In the genomic region with DNA sequence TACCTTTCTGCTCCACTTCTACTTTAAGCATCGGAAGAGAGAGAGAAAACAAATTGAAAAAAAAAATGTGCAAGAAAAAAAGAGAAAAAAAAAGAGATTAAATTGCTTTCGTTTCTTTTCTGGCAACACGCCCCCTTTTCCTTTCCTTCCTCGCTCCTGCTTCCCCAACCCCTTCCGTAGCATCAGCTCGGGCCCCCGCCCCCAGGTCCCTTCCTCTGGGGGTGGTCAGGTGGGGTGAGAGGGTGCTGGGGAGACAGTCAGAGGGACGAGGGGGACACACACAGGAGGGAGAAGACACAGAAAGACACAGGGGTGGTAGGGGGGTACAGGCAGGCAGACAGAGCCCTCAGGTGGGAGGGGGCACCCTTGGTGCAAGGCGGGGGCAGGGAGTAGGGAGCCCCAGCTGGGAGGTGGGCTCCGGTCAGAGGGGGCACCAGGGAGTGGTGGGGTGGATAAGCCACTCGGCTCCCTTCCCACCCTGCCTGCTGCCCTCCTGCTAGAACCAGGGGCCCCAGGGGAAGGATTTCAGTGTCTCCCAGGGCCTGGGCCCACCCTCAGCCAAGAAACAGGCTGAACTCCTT, we compare ENCODE assay signal across 11 cellular contexts. TPM values are rescaled to one million over a fixed set of nuclear protein-coding genes. Genes with fewer than 3 reads are reported as not detected.
DNase-seq lines count a peak whose midpoint lies in the region; ATAC-seq and TF ChIP-seq lines count a peak whose summit lies in the region.
"Had no signal": no experiment of that assay in that cellular context is flagged by ENCODE, and none has a peak within 500 bp of the region (broad histone marks: within the 10 kb centered on the region; RNA-seq: fewer than 3 reads in every experiment).

No MANE protein-coding gene starts in this region.

- H3K4me1 ChIP-seq in CD8-positive, alpha-beta memory T cell (ENCODE audit: insufficient read depth, low read length), result peaks cover 19% of the 10 kb centered on the region
- no peaks in the 10 kb centered on the region for H3K4me1 ChIP-seq in endodermal cell (ENCODE audit: control insufficient read depth, insufficient read depth, low read length)
- H3K4me1 ChIP-seq in gastroesophageal sphincter, result peaks cover 0 to 23% (median 16%) of the 10 kb centered on the region in 3 donors
- peaks cover 10% of the 10 kb centered on the region for H3K4me1 ChIP-seq in testis

- no peak for TF ChIP-seq CTCF in activated B cell treated with CpG ODN at 0.5 μM for 24 hours (IDR thresholded peaks at IDR 0.05)
- no peak for TF ChIP-seq CTCF in endodermal cell (conservative IDR thresholded peaks at IDR 0.05)
- TF ChIP-seq CTCF in gastroesophageal sphincter (IDR thresholded peaks at IDR 0.05), result no peak
- no peak for TF ChIP-seq CTCF in testis (IDR thresholded peaks at IDR 0.05)

- no peak overlapping the region for H3K9ac ChIP-seq in endodermal cell (ENCODE audit: extremely low read depth, low read length, poor library complexity, severe bottlenecking)

- H3K9me3 ChIP-seq in CD8-positive, alpha-beta memory T cell (ENCODE audit: low read length), result no peaks in the 10 kb centered on the region
- H3K9me3 ChIP-seq in endodermal cell (ENCODE audit: control insufficient read depth, low read length) (no peaks in the 10 kb centered on the region), gastroesophageal sphincter (no peaks in the 10 kb centered on the region), testis (no peaks in the 10 kb centered on the region)

- peaks cover 10 to 22% (median 10%) of the 10 kb centered on the region in 3 donors for H3K36me3 Mint-ChIP-seq in CD8-positive, alpha-beta memory T cell
- H3K36me3 Mint-ChIP-seq in activated B cell treated with CpG ODN at 0.5 μM for 24 hours (ENCODE audit: low read depth) (no peaks in the 10 kb centered on the region), endodermal cell (ENCODE audit: low read depth) (peaks cover 38% of the 10 kb centered on the region)

- H3K27ac ChIP-seq in CD8-positive, alpha-beta memory T cell (ENCODE audit: low read depth, low read length), result no peak overlapping the region
- no peak overlapping the region for H3K27ac ChIP-seq in endodermal cell (ENCODE audit: low read depth, low read length)
- peak overlapping the region in 2 of 4 donors; percentile 17 to 37 for H3K27ac ChIP-seq in gastroesophageal sphincter
- peak overlapping the region in 1 of 2 donors; percentile 7 for H3K27ac ChIP-seq in testis

- WGBS in endodermal cell (ENCODE audit: insufficient coverage in 1 of 2, insufficient read length in 1 of 2), 2 experiments, result 83 to 89% methylated on average over 1 to 8 of the region's 11 CpGs
- 39 to 45% methylated on average over 4 to 10 of the region's 11 CpGs for WGBS in gastroesophageal sphincter (ENCODE audit: low coverage in 1 of 2), 2 donors
- 48 to 60% methylated on average over 9 to 11 of the region's 11 CpGs for WGBS in testis, 2 donors

- H3K9me3 Mint-ChIP-seq in CD8-positive, alpha-beta memory T cell, result no peaks in the 10 kb centered on the region
- H3K9me3 Mint-ChIP-seq in activated B cell treated with CpG ODN at 0.5 μM for 24 hours (peaks cover 2% of the 10 kb centered on the region), endodermal cell (no peaks in the 10 kb centered on the region)

- no peaks in the 10 kb centered on the region for H3K27me3 ChIP-seq in CD8-positive, alpha-beta memory T cell (ENCODE audit: insufficient read depth, low read length, poor library complexity, severe bottlenecking)
- H3K27me3 ChIP-seq in endodermal cell (ENCODE audit: control insufficient read depth, insufficient read depth, low read length, poor library complexity, severe bottlenecking) (no peaks in the 10 kb centered on the region), gastroesophageal sphincter (no peaks in the 10 kb centered on the region), testis (no peaks in the 10 kb centered on the region)

- H3K4me3 Mint-ChIP-seq in CD8-positive, alpha-beta memory T cell, result peak overlapping the region; percentile 73 to 92 (median 86)
- H3K4me3 Mint-ChIP-seq in activated B cell treated with CpG ODN at 0.5 μM for 24 hours (peak overlapping the region; percentile 72), endodermal cell (no peak overlapping the region)

- TF ChIP-seq POLR2A in gastroesophageal sphincter (IDR thresholded peaks at IDR 0.05), result no peak
- TF ChIP-seq POLR2A in testis (IDR thresholded peaks at IDR 0.05), result no peak

- no peaks in the 10 kb centered on the region for H3K27me3 Mint-ChIP-seq in CD8-positive, alpha-beta memory T cell
- peaks cover 7% of the 10 kb centered on the region for H3K27me3 Mint-ChIP-seq in activated B cell treated with CpG ODN at 0.5 μM for 24 hours
- H3K27me3 Mint-ChIP-seq in endodermal cell (ENCODE audit: insufficient read depth), result no peaks in the 10 kb centered on the region

- intact Hi-C loops in activated B cell treated with CpG ODN at 0.5 μM for 24 hours (cut with micrococcal nuclease), result no loop called here
- intact Hi-C loops in testis (cut with DNase I; ENCODE audit: low total_unique reads), result no loop called here

- H3K4me1 Mint-ChIP-seq in CD8-positive, alpha-beta memory T cell, result peaks cover 23 to 28% (median 27%) of the 10 kb centered on the region in 3 donors
- H3K4me1 Mint-ChIP-seq in activated B cell treated with CpG ODN at 0.5 μM for 24 hours (peaks cover 22% of the 10 kb centered on the region), endodermal cell (peaks cover 1% of the 10 kb centered on the region)

- ATAC-seq in activated B cell treated with CpG ODN at 0.5 μM for 24 hours (ENCODE audit: low read depth) (no peak), gastroesophageal sphincter (no peak)

- H3K36me3 ChIP-seq in CD8-positive, alpha-beta memory T cell (ENCODE audit: insufficient read depth, low read length), result peaks cover 10% of the 10 kb centered on the region
- H3K36me3 ChIP-seq in endodermal cell (ENCODE audit: control insufficient read depth, insufficient read depth, low read length) (peaks cover 28% of the 10 kb centered on the region), gastroesophageal sphincter (peaks cover 0 to 54% of the 10 kb centered on the region in 2 donors), testis (ENCODE audit: low read depth, missing control alignments) (no peaks in the 10 kb centered on the region)

- no peak for TF ChIP-seq EP300 in gastroesophageal sphincter (IDR thresholded peaks at IDR 0.05)

- peak overlapping the region; percentile 64 for H3K4me3 ChIP-seq in CD8-positive, alpha-beta memory T cell (ENCODE audit: low read length)
- H3K4me3 ChIP-seq in endodermal cell (ENCODE audit: low read length), result no peak overlapping the region
- peak overlapping the region in 1 of 2 donors; percentile 12 for H3K4me3 ChIP-seq in gastroesophageal sphincter
- H3K4me3 ChIP-seq in testis, result no peak overlapping the region

- CTCF ChIA-PET in CD8-positive, alpha-beta memory T cell (lab: Charles Lee), result interaction anchor here (0.9 to 4.9 kb wide), 5 partner anchors 9 to 53 kb away, joined by 3 to 21 read pairs (median 3); partner anchors contain the start of gene ASF1B
- CTCF ChIA-PET in activated B cell treated with CpG ODN at 0.5 μM for 24 hours (lab: Charles Lee), result interaction anchor here (0.6 to 0.8 kb wide), 2 partner anchors 181 to 275 kb away, joined by 3 to 4 read pairs; no protein-coding TSS in a partner anchor

- DNase-seq in CD8-positive, alpha-beta memory T cell, result peak in 2 of 5 donors; percentile 22 to 37
- DNase-seq in activated B cell treated with CpG ODN at 0.5 μM for 24 hours, result no peak
- DNase-seq in endodermal cell, result no peak
- DNase-seq in stimulated activated CD8-positive, alpha-beta memory T cell treated with anti-CD3 and anti-CD28 coated beads, Interleukin-4, amount 100 ng/mL, for 48 hours, result peak; percentile 37
- no peak for DNase-seq in testis
- DNase-seq in effector CD8-positive, alpha-beta T cell (lab: John Stamatoyannopoulos, UW), result no peak
- DNase-seq: Calu3, NCI-H1092, NCI-H526 treated with DMSO at 0.1 percent for 48 hours, SHP77 treated with DMSO at 0.1 percent for 48 hours had no signal

- POLR2A ChIA-PET in CD8-positive, alpha-beta memory T cell (lab: Charles Lee), result interaction anchor here (1.3 to 1.6 kb wide), 2 partner anchors 17 to 30 kb away, joined by 5 to 7 read pairs; partner anchors contain the start of gene ASF1B
- POLR2A ChIA-PET in activated B cell treated with CpG ODN at 0.5 μM for 24 hours (lab: Charles Lee), result interaction anchor here (0.6 to 1.0 kb wide), 2 partner anchors 30 to 117 kb away, joined by 3 to 8 read pairs; no protein-coding TSS in a partner anchor

- peak overlapping the region; percentile 85 to 96 (median 92) for H3K27ac Mint-ChIP-seq in CD8-positive, alpha-beta memory T cell
- H3K27ac Mint-ChIP-seq in activated B cell treated with CpG ODN at 0.5 μM for 24 hours, result no peak overlapping the region
- H3K27ac Mint-ChIP-seq in endodermal cell, result peak overlapping the region; percentile 48

RNA-seq across cellular contexts. Expression of gene ASF1B, which starts 30.7 kb away (rescaled TPM):
- 10 to 100 TPM; 75.0 to 76.2 TPM for total RNA-seq in CD8-positive, alpha-beta memory T cell
- polyA plus RNA-seq in CD8-positive, alpha-beta memory T cell, result 4.5 TPM
- total RNA-seq in activated B cell treated with CpG ODN at 0.5 μM for 24 hours (3.4 and 3.7 TPM in 2 replicates), endodermal cell (10 to 100 TPM; 37.8 to 47.8 TPM), gastroesophageal sphincter (1 to 10 TPM in 1 of 4 donors, not detected in 3; 1.2 TPM), testis (10 to 100 TPM; 31.5 to 52.7 TPM)
- polyA plus RNA-seq in endodermal cell (2013, experiment 1 of 2), result 31.3 TPM
- 31.4 TPM for polyA plus RNA-seq in endodermal cell (2013, experiment 2 of 2)
- polyA plus RNA-seq in testis (ENCODE audit: insufficient read depth, low read depth, low replicate concordance), result 55.2 TPM

RNA-seq across cellular contexts. Expression of gene ADGRL1, which starts 38.9 kb away (rescaled TPM):
- 1 to 10 TPM; 5.8 TPM for total RNA-seq in CD8-positive, alpha-beta memory T cell
- 0.81 TPM for polyA plus RNA-seq in CD8-positive, alpha-beta memory T cell
- total RNA-seq in activated B cell treated with CpG ODN at 0.5 μM for 24 hours (1.4 and 2.7 TPM in 2 replicates), endodermal cell (10 to 100 TPM; 70.8 to 82.6 TPM), gastroesophageal sphincter (10 to 100 TPM; 13.3 to 47.9 (median 21.1) TPM), testis (10 to 100 TPM; 45.0 to 57.2 TPM)
- 61.7 TPM for polyA plus RNA-seq in endodermal cell (2013, experiment 1 of 2)
- polyA plus RNA-seq in endodermal cell (2013, experiment 2 of 2), result 51.6 TPM
- polyA plus RNA-seq in testis (ENCODE audit: insufficient read depth, low read depth, low replicate concordance), result 23.8 TPM

RNA-seq across cellular contexts. Expression of gene PRKACA, which starts 49.5 kb away (rescaled TPM):
- total RNA-seq in CD8-positive, alpha-beta memory T cell, result 10 to 100 TPM; 77.3 to 81.0 TPM
- 1.5 TPM for polyA plus RNA-seq in CD8-positive, alpha-beta memory T cell
- 41.6 and 43.7 TPM in 2 replicates for total RNA-seq in activated B cell treated with CpG ODN at 0.5 μM for 24 hours
- total RNA-seq in endodermal cell, result 10 to 100 TPM; 62.1 to 73.8 TPM
- polyA plus RNA-seq in endodermal cell (2013, experiment 1 of 2), result 58.6 TPM
- polyA plus RNA-seq in endodermal cell (2013, experiment 2 of 2), result 60.1 TPM
- total RNA-seq in gastroesophageal sphincter, result 100 to 1,000 TPM in 1 of 4 donors, 10 to 100 TPM in 3; 62.3 to 138 (median 76.6) TPM
- total RNA-seq in testis, result 100 to 1,000 TPM; 114 to 116 TPM
- polyA plus RNA-seq in testis (ENCODE audit: insufficient read depth, low read depth, low replicate concordance), result 203 TPM
